Comparison of ENCODE assay signal across 14 cellular contexts in the genomic region with DNA sequence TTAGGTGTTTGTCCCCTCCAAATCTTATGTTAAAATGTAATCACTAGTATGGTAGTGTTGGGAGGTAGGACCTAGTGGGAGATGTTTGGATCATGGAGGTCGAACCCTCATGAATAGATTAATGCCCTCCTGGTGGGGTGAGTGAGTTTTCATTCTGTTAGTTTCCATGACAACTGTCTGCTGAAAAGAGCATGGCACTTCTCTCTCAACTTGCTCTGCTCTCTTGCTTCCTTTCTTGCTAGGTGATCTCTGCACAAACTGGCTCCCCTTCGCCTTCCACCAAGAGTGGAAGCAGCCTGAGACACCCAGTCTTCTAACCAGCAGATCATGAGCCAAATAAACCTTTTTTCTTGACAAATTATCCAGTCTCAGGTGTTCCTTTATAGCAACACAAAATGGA.
A peak's percentile ranks its signal among the peaks of the same experiment; 100 is the strongest.
DNase-seq lines count a peak whose midpoint lies in the region; ATAC-seq lines count a peak whose summit lies in the region.
"Had no signal": no experiment of that assay in that cellular context is flagged by ENCODE, and none has a peak within 500 bp of the region (broad histone marks: within the 10 kb centered on the region; RNA-seq: fewer than 3 reads in every experiment).

No MANE protein-coding gene starts in this region.

- H3K4ac ChIP-seq in neuronal stem cell (ENCODE audit: low read length): no peak overlapping the region

- H3K18ac ChIP-seq in neuronal stem cell (ENCODE audit: low read length): no peak overlapping the region

- no peak overlapping the region for H4K8ac ChIP-seq in neuronal stem cell (ENCODE audit: low read depth, low read length)

- no peak overlapping the region for H3K23ac ChIP-seq in neuronal stem cell (ENCODE audit: low read depth, low read length, poor library complexity)

- no peaks in the 10 kb centered on the region for H3K79me1 ChIP-seq in neuronal stem cell (ENCODE audit: low read depth, low read length)

- H3K27me3 ChIP-seq in HUES48 (ENCODE audit: control insufficient read depth, insufficient read depth, low read length): no peaks in the 10 kb centered on the region
- no peaks in the 10 kb centered on the region for H3K27me3 ChIP-seq in iPS-20b (ENCODE audit: insufficient read depth, low read length)
- no peaks in the 10 kb centered on the region for H3K27me3 ChIP-seq in neuronal stem cell (ENCODE audit: control insufficient read depth in 3 of 3, insufficient read depth in 3 of 3, low read depth in 1 of 3, low read length in 3 of 3)

- H4K91ac ChIP-seq in neuronal stem cell (ENCODE audit: low read depth, low read length, poor library complexity): no peak overlapping the region

- WGBS in neuronal stem cell (ENCODE audit: extremely low coverage in 2 of 2, insufficient read length in 2 of 2, insufficient replicate concordance in 1 of 2), 2 donors: no CpG with 5 or more reads among the region's 2 CpGs

- ATAC-seq in GM21786 (IDR thresholded peaks at IDR 0.05; ENCODE audit: unreplicated experiment): no peak

- H2AFZ ChIP-seq in neuronal stem cell (ENCODE audit: low read length): peak overlapping the region; percentile 84

- H2BK12ac ChIP-seq in neuronal stem cell (ENCODE audit: low read length): no peak overlapping the region

- no peaks in the 10 kb centered on the region for H3K9me3 ChIP-seq in HUES48 (ENCODE audit: control insufficient read depth, insufficient read depth, low read length)
- no peaks in the 10 kb centered on the region for H3K9me3 ChIP-seq in iPS-20b (ENCODE audit: insufficient read depth, low read depth, low read length)
- H3K9me3 ChIP-seq in neuronal stem cell (replicated peaks in 1 of 2; ENCODE audit: control insufficient read depth in 2 of 2, insufficient read depth in 1 of 2, low read depth in 1 of 2, low read length in 2 of 2): no peaks in the 10 kb centered on the region
- H3K9me3 ChIP-seq: SK-N-SH had no signal

- no peaks in the 10 kb centered on the region for H3K36me3 ChIP-seq in HUES48 (ENCODE audit: control insufficient read depth, insufficient read depth, low read length)
- no peaks in the 10 kb centered on the region for H3K36me3 ChIP-seq in iPS-20b (ENCODE audit: insufficient read depth, low read depth, low read length)
- no peaks in the 10 kb centered on the region for H3K36me3 ChIP-seq in neuronal stem cell (replicated peaks in 1 of 2; ENCODE audit: control insufficient read depth in 2 of 2, insufficient read depth in 2 of 2, low read length in 2 of 2)

- H3K4me1 ChIP-seq in HUES48 (ENCODE audit: control insufficient read depth, insufficient read depth, low read length): peaks cover 19% of the 10 kb centered on the region
- peaks cover 20% of the 10 kb centered on the region; the same call in 1 of the 2 replicates for H3K4me1 ChIP-seq in iPS-20b (ENCODE audit: insufficient read depth, low read length)
- H3K4me1 ChIP-seq in neuronal stem cell (ENCODE audit: control insufficient read depth in 2 of 2, insufficient read depth in 1 of 2, low read depth in 1 of 2, low read length in 2 of 2): peaks cover 1 to 25% of the 10 kb centered on the region in 2 donors

- H3K9ac ChIP-seq in HUES48 (ENCODE audit: low read depth, low read length): no peak overlapping the region
- peak overlapping the region; percentile 19; the same call in 1 of the 2 replicates for H3K9ac ChIP-seq in iPS-20b (ENCODE audit: low read depth, low read length)
- no peak overlapping the region for H3K9ac ChIP-seq in neuronal stem cell (ENCODE audit: low read depth, low read length, poor library complexity)
- H3K9ac ChIP-seq: SK-N-SH had no signal

- no peak overlapping the region for H3K14ac ChIP-seq in neuronal stem cell (ENCODE audit: low read length)

- H3K27ac ChIP-seq in HUES48 (ENCODE audit: low read depth, low read length): peak overlapping the region; percentile 15
- H3K27ac ChIP-seq in iPS-20b (ENCODE audit: low read length): no peak overlapping the region
- H3K27ac ChIP-seq in neuronal stem cell (replicated peaks; ENCODE audit: low read length): peak overlapping the region; percentile 7

- H2AK5ac ChIP-seq in neuronal stem cell (ENCODE audit: low read depth, low read length): no peak overlapping the region

- no peak overlapping the region for H3K4me2 ChIP-seq in neuronal stem cell (ENCODE audit: insufficient read depth, low read length, poor library complexity, severe bottlenecking)
- H3K4me2 ChIP-seq: SK-N-SH had no signal

- no peak overlapping the region for H2BK5ac ChIP-seq in neuronal stem cell (ENCODE audit: low read length)

- no peak overlapping the region for H2BK120ac ChIP-seq in neuronal stem cell (ENCODE audit: low read depth, low read length)

- no peak overlapping the region for H2BK15ac ChIP-seq in neuronal stem cell (ENCODE audit: low read length)

- H3K4me3 ChIP-seq in HUES48 (ENCODE audit: low read depth, low read length): no peak overlapping the region
- H3K4me3 ChIP-seq in iPS-20b (ENCODE audit: low read length): no peak overlapping the region; the same call in 1 of the 2 replicates
- no peak overlapping the region for H3K4me3 ChIP-seq in neuronal stem cell (ENCODE audit: low read length in 2 of 2)

- DNase-seq in ecto neural progenitor cell (ENCODE audit: low spot score) (peak; percentile 45), neuronal stem cell (ENCODE audit: low spot score) (peak; percentile 43), NCI-H2081 (lab: John Stamatoyannopoulos, UW) (no peak), dermis blood vessel endothelial cell (no peak)
- DNase-seq: AML-193, DMS79 treated with DMSO at 0.1 percent for 48 hours, NCI-H1105, NCI-H2227 treated with DMSO at 0.1 percent for 48 hours, NCI-H526 treated with DMSO at 0.1 percent for 48 hours, SHP77, SK-N-SH had no signal

Comparison
In these comparisons a context has a peak if more than half of its experiments do, and no peak if none do; other contexts are left out.
1. DNase-seq: peak in ecto neural progenitor cell (single experiment) and neuronal stem cell (single experiment); none in NCI-H2081 (0 of 2) and dermis blood vessel endothelial cell (single experiment).